ENCODE assay signal across 8 cellular contexts in genomic region chr4:165872443-165873297, GRCh38. TPM values are rescaled to one million over a fixed set of nuclear protein-coding genes. Genes with fewer than 3 reads are reported as not detected.
A peak's percentile ranks its signal among the peaks of the same experiment; 100 is the strongest.
DNase-seq lines count a peak whose midpoint lies in the region; ATAC-seq, FAIRE-seq and TF ChIP-seq lines count a peak whose summit lies in the region.

Gene TLL1 (plus strand): TSS chr4:165873237. CDS start chr4:165873905, 668 bp downstream.

- H3K4me3 ChIP-seq in WERI-Rb-1 (ENCODE audit: low read depth, low read length) = peak within 1 kb of the TSS; percentile 51
- H3K4me3 ChIP-seq in iPS-15b (ENCODE audit: low read depth, low read length) = peak within 1 kb of the TSS; percentile 68
- peak within 1 kb of the TSS; percentile 88 for H3K4me3 ChIP-seq in skeletal muscle satellite cell (ENCODE audit: low read length)

- no peak for TF ChIP-seq CTCF in WERI-Rb-1 (IDR thresholded peaks at IDR 0.05; ENCODE audit: low read depth, low read length)

- no peak within 1 kb of the TSS for H3K9ac ChIP-seq in iPS-15b (ENCODE audit: low read depth, low read length)
- peak within 1 kb of the TSS; percentile 39 for H3K9ac ChIP-seq in skeletal muscle satellite cell (ENCODE audit: low read depth, low read length)

- H3K27me3 ChIP-seq in WERI-Rb-1 (ENCODE audit: insufficient read depth, low read depth, severe bottlenecking) = peaks cover 38% of the 10 kb centered on the region
- H3K27me3 ChIP-seq in iPS-15b (ENCODE audit: control insufficient read depth, insufficient read depth, low read length) = peaks cover 69% of the 10 kb centered on the region
- no peaks in the 10 kb centered on the region for H3K27me3 ChIP-seq in skeletal muscle satellite cell (ENCODE audit: control insufficient read depth, insufficient read depth, low read length)

- DNase-seq in NCI-H2171 treated with DMSO at 0.1 percent for 48 hours (lab: John Stamatoyannopoulos, UW) (peak; percentile 58), NCI-H2171 (lab: John Stamatoyannopoulos, UW) (no peak), WERI-Rb-1 (no peak), GM12892 (ENCODE audit: insufficient read length) (no peak), NCI-H446 treated with DMSO at 0.1 percent for 48 hours (lab: John Stamatoyannopoulos, UW) (no peak)

- peaks cover 3% of the 10 kb centered on the region for H3K4me1 ChIP-seq in iPS-15b (ENCODE audit: control insufficient read depth, insufficient read depth, low read length)
- H3K4me1 ChIP-seq in skeletal muscle satellite cell (ENCODE audit: control insufficient read depth, insufficient read depth, low read length) = peaks cover 11% of the 10 kb centered on the region

- H3K27ac ChIP-seq in WERI-Rb-1 = no peak within 1 kb of the TSS

- H3K9me3 ChIP-seq in WERI-Rb-1 (ENCODE audit: severe bottlenecking) (no peaks in the 10 kb centered on the region), iPS-15b (ENCODE audit: control insufficient read depth, insufficient read depth, low read length) (no peaks in the 10 kb centered on the region), skeletal muscle satellite cell (replicated peaks; ENCODE audit: low read length) (no peaks in the 10 kb centered on the region)

- peak within 1 kb of the TSS; percentile 99 for H3K4me2 ChIP-seq in skeletal muscle satellite cell (ENCODE audit: low read length)

- H3K36me3 ChIP-seq in WERI-Rb-1 (no peaks in the 10 kb centered on the region), iPS-15b (ENCODE audit: control insufficient read depth, insufficient read depth, low read length) (no peaks in the 10 kb centered on the region), skeletal muscle satellite cell (ENCODE audit: insufficient read depth, low read length) (no peaks in the 10 kb centered on the region)

- no peak for FAIRE-seq in GM12892 (lab: Jason Lieb, UNC)

- no peak for ATAC-seq in HG02840 (IDR thresholded peaks at IDR 0.05; ENCODE audit: low FRiP score, unreplicated experiment)

- TF ChIP-seq POLR2A in GM12892 (IDR thresholded peaks at IDR 0.05; ENCODE audit: low read depth, low read length) = no peak

RNA-seq across cellular contexts. Expression of gene TLL1, which starts in this region (rescaled TPM):
- under 0.01 and 1.5 TPM in 2 replicates for total RNA-seq in skeletal muscle satellite cell (2012; rRNA removed)
- not detected for polyA plus RNA-seq in GM12892 (2012; ENCODE audit: missing spikeins)
